Comparison of ENCODE assay signal across 8 cellular contexts in genomic region chr18:59847491-59847846, GRCh38. TPM values are rescaled to one million over a fixed set of nuclear protein-coding genes. Genes with fewer than 3 reads are reported as not detected.
DNase-seq lines count a peak whose midpoint lies in the region; ATAC-seq and TF ChIP-seq lines count a peak whose summit lies in the region.
"Not testable (repeated sequence)": the region's sequence is repeated elsewhere in the genome, so short reads cannot be mapped to it uniquely, and the experiment has no call there.

No MANE protein-coding gene starts in this region.

- not testable (repeated sequence) for H3K27me3 Mint-ChIP-seq in CD4-positive, CD25-positive, alpha-beta regulatory T cell; activated CD4-positive, alpha-beta memory T cell treated with anti-CD3 and anti-CD28 coated beads for 36 hours

- peak overlapping the region; percentile 27 to 90 (median 79) for H3K27ac Mint-ChIP-seq in CD4-positive, CD25-positive, alpha-beta regulatory T cell
- peak overlapping the region; percentile 74 for H3K27ac Mint-ChIP-seq in activated CD4-positive, alpha-beta memory T cell treated with anti-CD3 and anti-CD28 coated beads for 36 hours

- CTCF ChIA-PET in activated CD4-positive, alpha-beta memory T cell treated with anti-CD3 and anti-CD28 coated beads for 36 hours (lab: Charles Lee), result interaction anchor here (0.7 to 1.5 kb wide), 3 partner anchors 10 to 140 kb away, joined by 3 to 7 read pairs (median 6); no protein-coding TSS in a partner anchor

- H3K27me3 ChIP-seq in CD4-positive, CD25-positive, alpha-beta regulatory T cell (ENCODE audit: control insufficient read depth, insufficient read depth, low read length); KMS-11 (ENCODE audit: insufficient read depth, low read depth); foreskin keratinocyte: not testable (repeated sequence)

- H3K9me3 ChIP-seq in CD4-positive, CD25-positive, alpha-beta regulatory T cell (ENCODE audit: control insufficient read depth in 2 of 2, low read length in 2 of 2), result not testable (repeated sequence)

- not testable (repeated sequence) for H3K36me3 Mint-ChIP-seq in CD4-positive, CD25-positive, alpha-beta regulatory T cell; activated CD4-positive, alpha-beta memory T cell treated with anti-CD3 and anti-CD28 coated beads for 36 hours

- intact Hi-C loops in activated CD4-positive, alpha-beta memory T cell treated with anti-CD3 and anti-CD28 coated beads for 36 hours (cut with micrococcal nuclease), result loop anchor here (1.0 to 2.0 kb wide), 4 partner anchors 38 to 105 kb away; partner anchors contain the start of gene PMAIP1

- not testable (repeated sequence) for H3K9ac ChIP-seq in KMS-11

- ATAC-seq in CD4-positive, CD25-positive, alpha-beta regulatory T cell (ENCODE audit: low read depth in 2 of 2), result not testable (repeated sequence)
- ATAC-seq in GM18907 (IDR thresholded peaks at IDR 0.05; ENCODE audit: unreplicated experiment) (peak; percentile 10), GM21423 (IDR thresholded peaks at IDR 0.05; ENCODE audit: unreplicated experiment) (peak; percentile 4), HG02678 (IDR thresholded peaks at IDR 0.05; ENCODE audit: unreplicated experiment) (peak; percentile 16), HG03095 (IDR thresholded peaks at IDR 0.05; ENCODE audit: unreplicated experiment) (peak; percentile 18), foreskin keratinocyte (peak; percentile 2)

- H3K4me3 Mint-ChIP-seq in CD4-positive, CD25-positive, alpha-beta regulatory T cell, result peak overlapping the region in 1 of 4 donors; percentile 11
- not testable (repeated sequence) for H3K4me3 Mint-ChIP-seq in activated CD4-positive, alpha-beta memory T cell treated with anti-CD3 and anti-CD28 coated beads for 36 hours

- not testable (repeated sequence) for H3K4me1 ChIP-seq in CD4-positive, CD25-positive, alpha-beta regulatory T cell (ENCODE audit: control insufficient read depth, insufficient read depth, low read length, poor library complexity, severe bottlenecking); foreskin keratinocyte
- peaks cover 35% of the 10 kb centered on the region for H3K4me1 ChIP-seq in KMS-11 (ENCODE audit: low read depth, poor library complexity, severe bottlenecking)

- not testable (repeated sequence) for H3K9me3 Mint-ChIP-seq in CD4-positive, CD25-positive, alpha-beta regulatory T cell; activated CD4-positive, alpha-beta memory T cell treated with anti-CD3 and anti-CD28 coated beads for 36 hours

- H3K36me3 ChIP-seq in CD4-positive, CD25-positive, alpha-beta regulatory T cell (ENCODE audit: control insufficient read depth, insufficient read depth, low read length); KMS-11 (ENCODE audit: insufficient read depth): not testable (repeated sequence)

- H3K27ac ChIP-seq in CD4-positive, CD25-positive, alpha-beta regulatory T cell (ENCODE audit: insufficient read depth, low read length, poor library complexity, severe bottlenecking); foreskin keratinocyte: not testable (repeated sequence)
- H3K27ac ChIP-seq in KMS-11, result peak overlapping the region; percentile 31

- H3K4me1 Mint-ChIP-seq in CD4-positive, CD25-positive, alpha-beta regulatory T cell, result peaks cover 0 to 16% (median 9%) of the 10 kb centered on the region in 4 donors
- peaks cover 16% of the 10 kb centered on the region for H3K4me1 Mint-ChIP-seq in activated CD4-positive, alpha-beta memory T cell treated with anti-CD3 and anti-CD28 coated beads for 36 hours (ENCODE audit: low read depth)

- TF ChIP-seq CTCF in KMS-11 (conservative IDR thresholded peaks at IDR 0.05; ENCODE audit: low read depth, low read length); foreskin keratinocyte (conservative IDR thresholded peaks at IDR 0.05): not testable (repeated sequence)

- POLR2A ChIA-PET in activated CD4-positive, alpha-beta memory T cell treated with anti-CD3 and anti-CD28 coated beads for 36 hours (lab: Charles Lee), result interaction anchor here (1.4 kb wide), 1 partner anchor 52 kb away, joined by 11 read pairs; the partner anchor contains the start of gene PMAIP1

- H2AFZ ChIP-seq in KMS-11 (ENCODE audit: low read depth), result peak overlapping the region; percentile 50; the same call in 1 of the 2 replicates

- not testable (repeated sequence) for H3K4me3 ChIP-seq in CD4-positive, CD25-positive, alpha-beta regulatory T cell (ENCODE audit: low read depth, low read length); KMS-11 (IDR thresholded peaks at IDR 0.05; ENCODE audit: insufficient read depth, low read depth, low read length)

- DNase-seq in CD4-positive, CD25-positive, alpha-beta regulatory T cell; foreskin keratinocyte: not testable (repeated sequence)
- DNase-seq in activated CD4-positive, alpha-beta memory T cell treated with anti-CD3 and anti-CD28 coated beads for 36 hours, result peak; percentile 10

- not testable (repeated sequence) for H3K79me2 ChIP-seq in KMS-11 (ENCODE audit: insufficient read depth, low read depth)

- H4K20me1 ChIP-seq in KMS-11 (ENCODE audit: insufficient read depth), result not testable (repeated sequence)

- peak overlapping the region; percentile 61 for H3K4me2 ChIP-seq in KMS-11

RNA-seq across cellular contexts. Expression of gene PMAIP1, which starts 52.3 kb away (rescaled TPM):
- total RNA-seq in CD4-positive, CD25-positive, alpha-beta regulatory T cell, result 326 TPM
- 10 to 100 TPM; 23.3 to 84.5 (median 52.6) TPM for polyA plus RNA-seq in CD4-positive, CD25-positive, alpha-beta regulatory T cell
- 100 to 1,000 TPM in 1 of 2 experiments, 10 to 100 TPM in 1; 97.6 to 104 TPM for total RNA-seq in activated CD4-positive, alpha-beta memory T cell treated with anti-CD3 and anti-CD28 coated beads for 36 hours
- 31.5 and 43.9 TPM in 2 replicates for total RNA-seq in foreskin keratinocyte
- polyA plus RNA-seq in foreskin keratinocyte, result 19.6 and 30.1 TPM in 2 replicates
